12 cellular contexts compared by ENCODE assay signal in genomic region chr13:26561636-26562537, GRCh38. TPM values are rescaled to one million over a fixed set of nuclear protein-coding genes. Genes with fewer than 3 reads are reported as not detected.
DNase-seq lines count a peak whose midpoint lies in the region; TF ChIP-seq lines count a peak whose summit lies in the region.
"Had no signal": no experiment of that assay in that cellular context is flagged by ENCODE, and none has a peak within 500 bp of the region (broad histone marks: within the 10 kb centered on the region; RNA-seq: fewer than 3 reads in every experiment).

No MANE protein-coding gene starts in this region.

- peaks cover 29% of the 10 kb centered on the region for H4K20me1 ChIP-seq in osteoblast (ENCODE audit: insufficient read depth, low read length)

- H3K79me2 ChIP-seq in osteoblast (ENCODE audit: insufficient read depth, low read length) = peaks cover 84% of the 10 kb centered on the region

- H3K36me3 ChIP-seq in osteoblast (ENCODE audit: insufficient read depth, low read length) (no peaks in the 10 kb centered on the region), MG63 (peaks cover 8% of the 10 kb centered on the region)

- TF ChIP-seq CTCF in fibroblast of the aortic adventitia (IDR thresholded peaks at IDR 0.05; ENCODE audit: insufficient read depth, low read length) = no peak
- TF ChIP-seq CTCF in osteoblast (IDR thresholded peaks at IDR 0.05; ENCODE audit: extremely low read depth, low read depth, low read length) = no peak

- peak overlapping the region; percentile 12 for H2AFZ ChIP-seq in osteoblast (ENCODE audit: low read length)

- peak overlapping the region; percentile 42 for H3K27ac ChIP-seq in osteoblast (ENCODE audit: low read depth, low read length)

- H3K4me2 ChIP-seq in osteoblast (ENCODE audit: insufficient read depth, low read length) = peak overlapping the region; percentile 58

- DNase-seq in ELF-1 (ENCODE audit: low read depth, low spot score) (peak; percentile 11), NCI-H82 treated with DMSO at 0.1 percent for 48 hours (lab: John Stamatoyannopoulos, UW; ENCODE audit: unreplicated experiment) (peak; percentile 52), fibroblast of the aortic adventitia (ENCODE audit: low read depth) (peak; percentile 86), osteoblast (ENCODE audit: insufficient read length, low spot score, missing footprints) (peak; percentile 81), NCI-H1092 (lab: John Stamatoyannopoulos, UW) (no peak), amniotic stem cell (lab: John Stamatoyannopoulos, UW) (no peak), MG63 (no peak)
- no peak for DNase-seq in stimulated activated CD8-positive, alpha-beta memory T cell treated with anti-CD3 and anti-CD28 coated beads, Interleukin-4, amount 100 ng/mL, for 48 hours
- DNase-seq: activated B cell treated with CpG ODN at 0.5 μM for 24 hours; activated T-cell treated with anti-CD3 and anti-CD28 coated beads, Interleukin-2, amount 50 U/mL, for 24 hours; NCI-H510A treated with DMSO at 0.1 percent for 48 hours; SHP77 had no signal

- no peaks in the 10 kb centered on the region for H3K27me3 ChIP-seq in osteoblast (ENCODE audit: insufficient read depth, low read length)
- H3K27me3 ChIP-seq in MG63 = no peaks in the 10 kb centered on the region

- H3K4me3 ChIP-seq in fibroblast of the aortic adventitia (ENCODE audit: low read depth, low read length) (peak overlapping the region; percentile 22), osteoblast (ENCODE audit: insufficient read depth, low read length) (peak overlapping the region; percentile 26), MG63 (no peak overlapping the region)

- peaks cover 29% of the 10 kb centered on the region for H3K4me1 ChIP-seq in osteoblast (ENCODE audit: insufficient read depth, low read length)

- H3K9me3 ChIP-seq in osteoblast (ENCODE audit: low read depth, low read length) (no peaks in the 10 kb centered on the region), MG63 (no peaks in the 10 kb centered on the region)

RNA-seq across cellular contexts. Expression of gene WASF3, which starts 4.4 kb away (rescaled TPM):
- total RNA-seq in fibroblast of the aortic adventitia (ENCODE audit: low replicate concordance) (11.7 and 13.5 TPM in 2 replicates), osteoblast (23.5 and 34.2 TPM in 2 replicates)
- total RNA-seq in MG63 (2014; rRNA removed; shearing (Covaris generic); ENCODE audit: low replicate concordance) = 6.0 and 11.4 TPM in 2 replicates

Comparison
In these comparisons a context has a peak if more than half of its experiments do, and no peak if none do; other contexts are left out.
1. DNase-seq: peak in ELF-1 (single experiment), NCI-H82 treated with DMSO at 0.1 percent for 48 hours (single experiment), fibroblast of the aortic adventitia (single experiment) and osteoblast (single experiment); none in NCI-H1092 (single experiment), stimulated activated CD8-positive, alpha-beta memory T cell treated with anti-CD3 and anti-CD28 coated beads, Interleukin-4, amount 100 ng/mL, for 48 hours (single experiment), amniotic stem cell (single experiment) and MG63 (single experiment).